ENCODE assay signal across 32 cellular contexts in genomic region chr7:39372383-39372782, GRCh38.
"Had no signal": no experiment of that assay in that cellular context is flagged by ENCODE, and none has a peak within 500 bp of the region (broad histone marks: within the 10 kb centered on the region; RNA-seq: fewer than 3 reads in every experiment).

No MANE protein-coding gene starts in this region.

- ATAC-seq: activated naive CD4-positive, alpha-beta T cell treated with anti-CD3 and anti-CD28 coated beads, Interleukin-2, amount 50 U/mL, for 72 hours; activated naive CD8-positive, alpha-beta T cell treated with anti-CD3 and anti-CD28 coated beads, Interleukin-2, amount 50 U/mL, for 24 hours; activated T-cell treated with anti-CD3 and anti-CD28 coated beads, Interleukin-2, amount 50 U/mL, for 4 hours; activated T-cell treated with anti-CD3 and anti-CD28 coated beads, Interleukin-2, amount 50 U/mL, for 72 hours; activated T-helper 17 cell treated with anti-CD3 and anti-CD28 coated beads, Interleukin-2, amount 50 U/mL, for 72 hours; body of pancreas had no signal

- H3K27ac ChIP-seq: adrenal gland, ascending aorta, body of pancreas, brain microvascular endothelial cell, breast epithelium, cardiac muscle cell had no signal

- H3K36me3 ChIP-seq: adrenal gland, ascending aorta, brain microvascular endothelial cell, breast epithelium, cardiac muscle cell had no signal

- DNase-seq: activated effector memory CD4-positive, alpha-beta T cell treated with anti-CD3 and anti-CD28 coated beads, Interleukin-2, amount 50 U/mL, for 16 hours; activated effector memory CD4-positive, alpha-beta T cell treated with Interleukin-2 at 50 U/mL for 16 hours; activated gamma-delta T cell; activated gamma-delta T cell treated with Interleukin-2 at 50 U/mL for 16 hours; activated naive CD4-positive, alpha-beta T cell; activated naive CD4-positive, alpha-beta T cell treated with anti-CD3 and anti-CD28 coated beads for 36 hours; activated naive CD4-positive, alpha-beta T cell treated with anti-CD3 and anti-CD28 coated beads, Interleukin-2, amount 10 ng/mL, durations not matched to agents 7 days and 5 days; activated naive CD4-positive, alpha-beta T cell treated with anti-CD3 and anti-CD28 coated beads, Interleukin-2, amount 50 U/mL, for 16 hours; activated naive CD4-positive, alpha-beta T cell treated with Interleukin-2 at 50 U/mL for 16 hours; activated naive CD8-positive, alpha-beta T cell treated with anti-CD3 and anti-CD28 coated beads for 36 hours; activated naive CD8-positive, alpha-beta T cell treated with anti-CD3 and anti-CD28 coated beads, Interleukin-2, amount 10 ng/mL, durations not matched to agents 7 days and 5 days; activated naive CD8-positive, alpha-beta T cell treated with anti-CD3 and anti-CD28 coated beads, Interleukin-2, amount 50 U/mL, for 24 hours; activated T-cell treated with anti-CD3 and anti-CD28 coated beads, Interleukin-2, amount 50 U/mL, for 4 hours; activated T-cell treated with anti-CD3 and anti-CD28 coated beads, Interleukin-2, amount 50 U/mL, for 48 hours; activated T-cell treated with anti-CD3 and anti-CD28 coated beads, Interleukin-2, amount 50 U/mL, for 72 hours; adrenal gland; amniotic stem cell; amygdala; anterior cingulate cortex; aorta; body of pancreas; brain microvascular endothelial cell; caudate nucleus; central memory CD4-positive, alpha-beta T cell; cerebellar nuclear complex had no signal

- H3K4me1 ChIP-seq: adrenal gland, ascending aorta, body of pancreas, breast epithelium had no signal

- H3K27me3 ChIP-seq: adrenal gland, ascending aorta, body of pancreas, brain microvascular endothelial cell, breast epithelium, cardiac muscle cell had no signal

- FAIRE-seq: astrocyte, bronchial epithelial cell had no signal

- H3K4me3 ChIP-seq: adrenal gland, ascending aorta, body of pancreas, breast epithelium, cardiac muscle cell had no signal

- H3K9me3 ChIP-seq: adrenal gland, ascending aorta, body of pancreas, breast epithelium had no signal
